In the genomic region with DNA sequence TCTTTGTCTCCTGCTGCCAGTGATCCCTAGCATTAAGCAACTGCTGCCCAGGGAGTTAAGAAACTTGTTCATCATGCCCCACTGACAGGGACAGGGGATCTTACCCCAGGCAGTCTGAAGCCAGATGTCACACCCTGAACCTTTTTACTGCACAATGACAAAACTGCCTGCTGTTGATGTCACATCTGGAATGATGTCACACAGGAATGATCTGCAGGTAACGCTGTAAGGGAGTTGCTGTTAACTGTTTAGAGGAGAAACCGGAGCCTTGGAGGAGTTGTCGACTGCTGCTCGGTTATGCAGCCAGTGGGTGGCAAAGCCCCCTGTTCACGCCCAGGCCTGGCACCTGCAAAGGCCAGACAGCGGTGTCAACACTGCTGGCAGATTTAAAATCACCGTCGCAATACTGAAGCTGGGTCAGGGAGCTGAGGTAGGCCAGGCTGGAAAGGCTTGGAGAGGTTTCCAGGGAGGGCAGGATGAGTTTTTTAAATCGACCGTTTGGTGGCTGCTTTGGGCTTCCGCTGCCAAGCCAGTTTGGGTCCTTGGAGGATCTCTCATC, we compare ENCODE assay signal across 9 cellular contexts. TPM values are rescaled to one million over a fixed set of nuclear protein-coding genes. Genes with fewer than 3 reads are reported as not detected.
DNase-seq lines count a peak whose midpoint lies in the region; FAIRE-seq and TF ChIP-seq lines count a peak whose summit lies in the region.
"Had no signal": no experiment of that assay in that cellular context is flagged by ENCODE, and none has a peak within 500 bp of the region (broad histone marks: within the 10 kb centered on the region; RNA-seq: fewer than 3 reads in every experiment).

No MANE protein-coding gene starts in this region.

- no peak overlapping the region for H3K27ac ChIP-seq in kidney (ENCODE audit: low read depth in 2 of 2, low read length in 2 of 2)
- H3K27ac ChIP-seq in testis, result no peak overlapping the region

- H3K4me1 ChIP-seq in kidney (ENCODE audit: control insufficient read depth in 1 of 2, insufficient read depth in 1 of 2, low read depth in 1 of 2, low read length in 2 of 2) (peaks cover 0 to 3% of the 10 kb centered on the region in 2 donors), testis (peaks cover 3% of the 10 kb centered on the region)

- H3K36me3 ChIP-seq in kidney (ENCODE audit: control insufficient read depth in 1 of 2, insufficient read depth in 2 of 2, low read length in 2 of 2), result no peaks in the 10 kb centered on the region
- H3K36me3 ChIP-seq in testis (ENCODE audit: low read depth, missing control alignments), result no peaks in the 10 kb centered on the region

- no peak for TF ChIP-seq POLR2A in testis (IDR thresholded peaks at IDR 0.05)

- H3K4me3 Mint-ChIP-seq in activated CD4-positive, alpha-beta T cell treated with anti-CD3 and anti-CD28 coated beads, Interleukin-2, amount 10 ng/mL, durations not matched to agents 24 days and 14 days, result peak overlapping the region; percentile 76
- peak overlapping the region; percentile 79 for H3K4me3 Mint-ChIP-seq in activated T-helper 2 cell treated with anti-CD3 and anti-CD28 coated beads, Interferon-gamma antibody, Interleukin-2, Interleukin-4, amounts not matched to agents 10 μg/mL and 5 μg/mL and 100 μg/mL, durations not matched to agents 14 hours and 24 hours and 36 hours (ENCODE audit: low read depth)

- H3K4me3 ChIP-seq in kidney (ENCODE audit: low read length in 2 of 2) (peak overlapping the region; percentile 23 to 52), testis (peak overlapping the region; percentile 50 to 61)

- no peaks in the 10 kb centered on the region for H3K9me3 Mint-ChIP-seq in activated CD4-positive, alpha-beta T cell treated with anti-CD3 and anti-CD28 coated beads, Interleukin-2, amount 10 ng/mL, durations not matched to agents 24 days and 14 days
- no peaks in the 10 kb centered on the region for H3K9me3 Mint-ChIP-seq in activated T-helper 2 cell treated with anti-CD3 and anti-CD28 coated beads, Interferon-gamma antibody, Interleukin-2, Interleukin-4, amounts not matched to agents 10 μg/mL and 5 μg/mL and 100 μg/mL, durations not matched to agents 14 hours and 24 hours and 36 hours

- TF ChIP-seq CTCF in kidney (IDR thresholded peaks at IDR 0.05; ENCODE audit: borderline replicate concordance, extremely low read depth, insufficient read depth), result no peak
- no peak for TF ChIP-seq CTCF in testis (IDR thresholded peaks at IDR 0.05)

- no peak for DNase-seq in activated CD4-positive, alpha-beta T cell treated with anti-CD3 and anti-CD28 coated beads, Interleukin-2, amount 10 ng/mL, durations not matched to agents 24 days and 14 days
- DNase-seq in activated CD4-positive, alpha-beta T cell treated with anti-CD3 and anti-CD28 coated beads, Interleukin-2, amount 50 U/mL, for 4 hours, result no peak
- no peak for DNase-seq in activated T-helper 2 cell treated with anti-CD3 and anti-CD28 coated beads, Interferon-gamma antibody, Interleukin-2, Interleukin-4, amounts not matched to agents 10 μg/mL and 5 μg/mL and 100 μg/mL, durations not matched to agents 14 hours and 24 hours and 36 hours (ENCODE audit: low spot score)
- DNase-seq in kidney (no peak), testis (no peak), GF-D8 (lab: John Stamatoyannopoulos, UW) (no peak), CD1c-positive myeloid dendritic cell (ENCODE audit: extremely low spot score) (no peak), NOMO-1 treated with dmso at 0.1 percent for 144 hours (lab: John Stamatoyannopoulos, UW; ENCODE audit: unreplicated experiment) (no peak)

- H3K27me3 Mint-ChIP-seq in activated CD4-positive, alpha-beta T cell treated with anti-CD3 and anti-CD28 coated beads, Interleukin-2, amount 10 ng/mL, durations not matched to agents 24 days and 14 days, result peaks cover 63% of the 10 kb centered on the region
- H3K27me3 Mint-ChIP-seq in activated T-helper 2 cell treated with anti-CD3 and anti-CD28 coated beads, Interferon-gamma antibody, Interleukin-2, Interleukin-4, amounts not matched to agents 10 μg/mL and 5 μg/mL and 100 μg/mL, durations not matched to agents 14 hours and 24 hours and 36 hours (ENCODE audit: low read depth), result peaks cover 56% of the 10 kb centered on the region

- WGBS in testis, 2 donors, result 19 to 26% methylated on average over 11 of the region's 11 CpGs

- peaks cover 6% of the 10 kb centered on the region for H3K4me1 Mint-ChIP-seq in activated CD4-positive, alpha-beta T cell treated with anti-CD3 and anti-CD28 coated beads, Interleukin-2, amount 10 ng/mL, durations not matched to agents 24 days and 14 days
- peaks cover 11% of the 10 kb centered on the region for H3K4me1 Mint-ChIP-seq in activated T-helper 2 cell treated with anti-CD3 and anti-CD28 coated beads, Interferon-gamma antibody, Interleukin-2, Interleukin-4, amounts not matched to agents 10 μg/mL and 5 μg/mL and 100 μg/mL, durations not matched to agents 14 hours and 24 hours and 36 hours (ENCODE audit: low read depth)

- no peak overlapping the region for H3K27ac Mint-ChIP-seq in activated CD4-positive, alpha-beta T cell treated with anti-CD3 and anti-CD28 coated beads, Interleukin-2, amount 10 ng/mL, durations not matched to agents 24 days and 14 days
- no peak overlapping the region for H3K27ac Mint-ChIP-seq in activated T-helper 2 cell treated with anti-CD3 and anti-CD28 coated beads, Interferon-gamma antibody, Interleukin-2, Interleukin-4, amounts not matched to agents 10 μg/mL and 5 μg/mL and 100 μg/mL, durations not matched to agents 14 hours and 24 hours and 36 hours

- FAIRE-seq in kidney (lab: Jason Lieb, UNC), result no peak
- FAIRE-seq: endometrium had no signal

- H3K27me3 ChIP-seq in testis, result no peaks in the 10 kb centered on the region

- intact Hi-C loops in activated CD4-positive, alpha-beta T cell treated with anti-CD3 and anti-CD28 coated beads, Interleukin-2, amount 10 ng/mL, durations not matched to agents 24 days and 14 days (cut with micrococcal nuclease), result no loop called here
- intact Hi-C loops in activated T-helper 2 cell treated with anti-CD3 and anti-CD28 coated beads, Interferon-gamma antibody, Interleukin-2, Interleukin-4, amounts not matched to agents 10 μg/mL and 5 μg/mL and 100 μg/mL, durations not matched to agents 14 hours and 24 hours and 36 hours (cut with micrococcal nuclease), result no loop called here
- intact Hi-C loops in kidney (cut with DNase I) (no loop called here), testis (cut with DNase I; ENCODE audit: low total_unique reads) (no loop called here)

- H3K9me3 ChIP-seq in kidney (ENCODE audit: control insufficient read depth in 1 of 2, low read length in 2 of 2), result no peaks in the 10 kb centered on the region
- H3K9me3 ChIP-seq in testis, result no peaks in the 10 kb centered on the region

- H3K9ac ChIP-seq in kidney (ENCODE audit: low read length in 2 of 2), result no peak overlapping the region

- H3K36me3 Mint-ChIP-seq in activated CD4-positive, alpha-beta T cell treated with anti-CD3 and anti-CD28 coated beads, Interleukin-2, amount 10 ng/mL, durations not matched to agents 24 days and 14 days (ENCODE audit: low read depth), result no peaks in the 10 kb centered on the region
- no peaks in the 10 kb centered on the region for H3K36me3 Mint-ChIP-seq in activated T-helper 2 cell treated with anti-CD3 and anti-CD28 coated beads, Interferon-gamma antibody, Interleukin-2, Interleukin-4, amounts not matched to agents 10 μg/mL and 5 μg/mL and 100 μg/mL, durations not matched to agents 14 hours and 24 hours and 36 hours (ENCODE audit: low read depth)

RNA-seq across cellular contexts. Expression of a gene that starts 10.0 kb away (rescaled TPM):
- total RNA-seq in activated CD4-positive, alpha-beta T cell treated with anti-CD3 and anti-CD28 coated beads, Interleukin-2, amount 10 ng/mL, durations not matched to agents 24 days and 14 days, result 0.17 and 0.26 TPM in 2 replicates
- 0.21 and 0.32 TPM in 2 replicates for total RNA-seq in activated T-helper 2 cell treated with anti-CD3 and anti-CD28 coated beads, Interferon-gamma antibody, Interleukin-2, Interleukin-4, amounts not matched to agents 10 μg/mL and 5 μg/mL and 100 μg/mL, durations not matched to agents 14 hours and 24 hours and 36 hours
- total RNA-seq in kidney (0.35 TPM), testis (1 to 10 TPM; 1.9 to 2.5 TPM)
- polyA plus RNA-seq in kidney (ENCODE audit: insufficient read depth, low read depth, low replicate concordance) (0.06 TPM), testis (ENCODE audit: insufficient read depth, low read depth, low replicate concordance) (4.6 TPM)
